In genomic region chr2:101698419-101699190, GRCh38 we compare ENCODE assay signal across 1 cellular context.
TF ChIP-seq lines count a peak whose summit lies in the region.

No MANE protein-coding gene starts in this region.

TF ChIP-seq in HepG2, 621 proteins besides CTCF, POLR2A, EP300 and RAD21 (continued from another document and continues in another):
- TF ChIP-seq ZBTB10 (CRISPR knock-in tag; IDR thresholded peaks at IDR 0.05; ENCODE audit: borderline replicate concordance), result no peak
- TF ChIP-seq FOXP1 (IDR thresholded peaks at IDR 0.05), result no peak
- no peak for TF ChIP-seq FOXP1 (CRISPR knock-in tag; IDR thresholded peaks at IDR 0.05)
- no peak for TF ChIP-seq NFKB2 (CRISPR knock-in tag; IDR thresholded peaks at IDR 0.05; ENCODE audit: borderline replicate concordance)
- no peak for TF ChIP-seq NFAT5 (CRISPR knock-in tag; IDR thresholded peaks at IDR 0.05)
- no peak; the same call in 1 of the 2 replicates for TF ChIP-seq ZBTB2 (CRISPR knock-in tag; IDR thresholded peaks at IDR 0.05; ENCODE audit: low read depth)
- TF ChIP-seq MLLT10 (CRISPR knock-in tag; IDR thresholded peaks at IDR 0.05), result no peak; the same call in 1 of the 2 replicates
- TF ChIP-seq RFXAP (CRISPR knock-in tag; IDR thresholded peaks at IDR 0.05; ENCODE audit: borderline replicate concordance), result no peak
- TF ChIP-seq ARNT2 (CRISPR knock-in tag; IDR thresholded peaks at IDR 0.05; ENCODE audit: low read depth), result no peak
- no peak for TF ChIP-seq ZNF274 (CRISPR knock-in tag; IDR thresholded peaks at IDR 0.05)
- TF ChIP-seq THAP9 (CRISPR knock-in tag; IDR thresholded peaks at IDR 0.05; ENCODE audit: borderline replicate concordance), result no peak
- no peak for TF ChIP-seq SALL1 (CRISPR knock-in tag; IDR thresholded peaks at IDR 0.05)
- TF ChIP-seq KLF13 (CRISPR knock-in tag; IDR thresholded peaks at IDR 0.05), result no peak
- no peak for TF ChIP-seq ELF1 (CRISPR knock-in tag; IDR thresholded peaks at IDR 0.05)
- no peak for TF ChIP-seq PTBP1 (IDR thresholded peaks at IDR 0.05; ENCODE audit: low read depth, low read length, poor library complexity, severe bottlenecking)
- no peak for TF ChIP-seq IRF2 (CRISPR knock-in tag; IDR thresholded peaks at IDR 0.05)
- TF ChIP-seq GABPB1 (CRISPR knock-in tag; IDR thresholded peaks at IDR 0.05), result no peak
- TF ChIP-seq ZNF674 (CRISPR knock-in tag; IDR thresholded peaks at IDR 0.05; ENCODE audit: low read depth), result no peak
- no peak for TF ChIP-seq LBX2 (CRISPR knock-in tag; IDR thresholded peaks at IDR 0.05; ENCODE audit: borderline replicate concordance)
- TF ChIP-seq ZUFSP (CRISPR knock-in tag; IDR thresholded peaks at IDR 0.05; ENCODE audit: borderline replicate concordance), result no peak
- no peak for TF ChIP-seq ZEB1 (IDR thresholded peaks at IDR 0.05; ENCODE audit: insufficient replicate concordance, low read depth)
- no peak for TF ChIP-seq ZNF597 (CRISPR knock-in tag; IDR thresholded peaks at IDR 0.05)
- peak; percentile 29 for TF ChIP-seq ASH2L (IDR thresholded peaks at IDR 0.05; ENCODE audit: insufficient read length, low read depth, low read length)
- TF ChIP-seq MED8 (CRISPR knock-in tag; IDR thresholded peaks at IDR 0.05; ENCODE audit: insufficient replicate concordance), result no peak
- TF ChIP-seq ZHX2 (IDR thresholded peaks at IDR 0.05; ENCODE audit: low read depth), result no peak
- no peak for TF ChIP-seq ZHX2 (CRISPR knock-in tag; IDR thresholded peaks at IDR 0.05; ENCODE audit: borderline replicate concordance)
- no peak for TF ChIP-seq ZNF713 (CRISPR knock-in tag; IDR thresholded peaks at IDR 0.05)
- TF ChIP-seq ZBTB44 (CRISPR knock-in tag; IDR thresholded peaks at IDR 0.05), result no peak
- no peak for TF ChIP-seq TFAP4 (IDR thresholded peaks at IDR 0.05; ENCODE audit: borderline replicate concordance, low read depth)
- no peak for TF ChIP-seq ZBTB7B (CRISPR knock-in tag; IDR thresholded peaks at IDR 0.05)
- no peak for TF ChIP-seq ZNF160 (CRISPR knock-in tag; IDR thresholded peaks at IDR 0.05)
- TF ChIP-seq SRY (CRISPR knock-in tag; IDR thresholded peaks at IDR 0.05), result no peak
- no peak for TF ChIP-seq GATAD2A (CRISPR knock-in tag; IDR thresholded peaks at IDR 0.05)
